ENCODE assay signal across 8 cellular contexts in the genomic region with DNA sequence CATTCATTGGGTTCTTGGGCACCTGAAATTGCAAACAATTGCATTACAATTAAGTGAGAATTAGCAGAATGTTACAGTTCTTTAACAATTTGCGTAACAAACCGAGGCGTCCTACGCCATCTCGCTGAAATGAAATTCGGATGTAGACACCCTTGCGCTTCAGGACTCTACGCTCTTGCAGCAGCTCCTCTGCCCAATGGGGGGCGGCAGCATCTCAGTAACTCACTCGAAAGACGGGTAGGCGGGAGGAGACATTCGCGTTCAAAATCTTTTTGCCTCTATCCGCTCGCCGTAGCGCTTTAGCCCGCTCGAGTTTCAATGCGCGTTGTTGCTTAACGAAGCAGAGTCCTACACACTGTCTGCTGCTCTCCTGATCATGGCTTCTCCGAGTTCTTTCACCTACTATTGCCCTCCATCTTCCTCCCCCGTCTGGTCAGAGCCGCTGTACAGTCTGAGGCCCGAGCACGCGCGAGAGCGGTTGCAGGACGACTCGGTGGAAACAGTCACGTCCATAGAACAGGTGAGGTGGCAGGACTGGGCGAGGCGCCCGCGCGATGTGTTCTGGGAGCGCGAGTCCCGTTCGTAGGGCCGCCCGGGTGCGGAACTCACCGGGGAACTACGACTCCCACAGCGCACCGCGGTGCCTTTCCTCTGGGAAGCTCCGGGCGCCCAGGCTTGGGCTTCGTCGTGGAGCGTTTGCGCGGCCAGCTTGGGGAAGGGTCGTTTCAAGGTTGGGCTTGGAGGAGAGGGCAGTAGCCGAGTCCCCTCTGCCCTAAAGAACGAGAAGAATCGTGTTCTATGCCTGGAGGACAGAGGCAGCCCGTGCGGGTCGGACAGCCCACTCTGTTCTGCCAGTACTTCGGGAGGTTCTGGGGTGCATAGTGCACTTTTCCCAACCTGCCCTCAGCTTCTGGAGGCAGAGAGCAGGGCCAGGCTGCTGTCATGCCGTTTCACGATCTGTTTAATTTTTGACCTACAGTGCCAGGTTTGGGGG. TPM values are rescaled to one million over a fixed set of nuclear protein-coding genes. Genes with fewer than 3 reads are reported as not detected.
DNase-seq lines count a peak whose midpoint lies in the region; ATAC-seq and TF ChIP-seq lines count a peak whose summit lies in the region.

A gene with protein sequence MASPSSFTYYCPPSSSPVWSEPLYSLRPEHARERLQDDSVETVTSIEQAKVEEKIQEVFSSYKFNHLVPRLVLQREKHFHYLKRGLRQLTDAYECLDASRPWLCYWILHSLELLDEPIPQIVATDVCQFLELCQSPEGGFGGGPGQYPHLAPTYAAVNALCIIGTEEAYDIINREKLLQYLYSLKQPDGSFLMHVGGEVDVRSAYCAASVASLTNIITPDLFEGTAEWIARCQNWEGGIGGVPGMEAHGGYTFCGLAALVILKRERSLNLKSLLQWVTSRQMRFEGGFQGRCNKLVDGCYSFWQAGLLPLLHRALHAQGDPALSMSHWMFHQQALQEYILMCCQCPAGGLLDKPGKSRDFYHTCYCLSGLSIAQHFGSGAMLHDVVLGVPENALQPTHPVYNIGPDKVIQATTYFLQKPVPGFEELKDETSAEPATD (plus strand): TSS at position 318 of the 994 bp plus-strand sequence. CDS start 59 bp downstream, at position 377.

- H3K36me3 Mint-ChIP-seq in activated naive CD4-positive, alpha-beta T cell treated with anti-CD3 and anti-CD28 coated beads, Interleukin-2, amount 50 U/mL, for 72 hours, result peaks cover 8 to 15% of the 10 kb centered on the region in 2 donors

- H3K9me3 Mint-ChIP-seq in activated naive CD4-positive, alpha-beta T cell treated with anti-CD3 and anti-CD28 coated beads, Interleukin-2, amount 50 U/mL, for 72 hours, result no peaks in the 10 kb centered on the region

- no peaks in the 10 kb centered on the region for H3K4me1 ChIP-seq in testis

- H3K27ac ChIP-seq in testis, result peak within 1 kb of the TSS; percentile 78 to 90

- peak; percentile 96 for DNase-seq in NCI-H1092 (lab: John Stamatoyannopoulos, UW)
- peak; percentile 89 to 91 for DNase-seq in activated naive CD4-positive, alpha-beta T cell treated with anti-CD3 and anti-CD28 coated beads, Interleukin-2, amount 50 U/mL, for 72 hours (ENCODE audit: low spot score in 2 of 2)
- peak; percentile 94 for DNase-seq in glomerular visceral epithelial cell (ENCODE audit: extremely low spot score)
- peak; percentile 81 for DNase-seq in omental fat pad (ENCODE audit: low spot score)
- DNase-seq in testis, result peak; percentile 98

- H3K4me3 ChIP-seq in testis, result peak within 1 kb of the TSS; percentile 72 to 76

- peak; percentile 95 for ATAC-seq in HG02610 (IDR thresholded peaks at IDR 0.05; ENCODE audit: unreplicated experiment)
- ATAC-seq in SK-N-SH treated with all-trans-retinoic acid at 6 μM for 48 hours, result peak; percentile 99
- peak; percentile 96 to 98 for ATAC-seq in activated naive CD4-positive, alpha-beta T cell treated with anti-CD3 and anti-CD28 coated beads, Interleukin-2, amount 50 U/mL, for 72 hours
- peak; percentile 98 for ATAC-seq in omental fat pad (ENCODE audit: low FRiP score)

- TF ChIP-seq POLR2A in GM10847 (IDR thresholded peaks at IDR 0.05; ENCODE audit: extremely low read depth, insufficient read length) (peak; percentile 37), testis (IDR thresholded peaks at IDR 0.05) (no peak)

- intact Hi-C loops in testis (cut with DNase I; ENCODE audit: low total_unique reads), result no loop called here

- no peaks in the 10 kb centered on the region for H3K27me3 ChIP-seq in testis

- no peaks in the 10 kb centered on the region for H3K9me3 ChIP-seq in testis

- WGBS in testis, 2 donors, result 0 to 1% methylated on average over 51 to 56 of the region's 68 CpGs

- TF ChIP-seq CTCF in omental fat pad (IDR thresholded peaks at IDR 0.05) (peak in 1 of 3 donors; percentile 62), testis (IDR thresholded peaks at IDR 0.05) (peak; percentile 81 to 97 (median 90))

- H3K36me3 ChIP-seq in testis (ENCODE audit: low read depth, missing control alignments), result no peaks in the 10 kb centered on the region

- H3K27ac Mint-ChIP-seq in activated naive CD4-positive, alpha-beta T cell treated with anti-CD3 and anti-CD28 coated beads, Interleukin-2, amount 50 U/mL, for 72 hours, result peak within 1 kb of the TSS; percentile 89 to 97

TF ChIP-seq in SK-N-SH treated with all-trans-retinoic acid at 6 μM for 48 hours, 23 proteins besides CTCF, POLR2A, EP300 and RAD21:
- TF ChIP-seq TCF4 (CRISPR knock-in tag; IDR thresholded peaks at IDR 0.05; ENCODE audit: borderline replicate concordance) (no peak), CSDC2 (CRISPR knock-in tag; IDR thresholded peaks at IDR 0.05) (no peak), ZC3H10 (CRISPR knock-in tag; IDR thresholded peaks at IDR 0.05) (no peak), ZNF8 (CRISPR knock-in tag; IDR thresholded peaks at IDR 0.05) (no peak), SNAI2 (CRISPR knock-in tag; IDR thresholded peaks at IDR 0.05) (no peak), GLIS3 (CRISPR knock-in tag; IDR thresholded peaks at IDR 0.05) (no peak), ZFP3 (CRISPR knock-in tag; IDR thresholded peaks at IDR 0.05) (no peak), ZNF565 (CRISPR knock-in tag; conservative IDR thresholded peaks at IDR 0.05; ENCODE audit: low read depth) (no peak), ZNF70 (CRISPR knock-in tag; IDR thresholded peaks at IDR 0.05) (no peak), RARB (CRISPR knock-in tag; IDR thresholded peaks at IDR 0.05) (no peak), ESRRG (CRISPR knock-in tag; IDR thresholded peaks at IDR 0.05) (no peak)
- TF ChIP-seq, protein P1, sequence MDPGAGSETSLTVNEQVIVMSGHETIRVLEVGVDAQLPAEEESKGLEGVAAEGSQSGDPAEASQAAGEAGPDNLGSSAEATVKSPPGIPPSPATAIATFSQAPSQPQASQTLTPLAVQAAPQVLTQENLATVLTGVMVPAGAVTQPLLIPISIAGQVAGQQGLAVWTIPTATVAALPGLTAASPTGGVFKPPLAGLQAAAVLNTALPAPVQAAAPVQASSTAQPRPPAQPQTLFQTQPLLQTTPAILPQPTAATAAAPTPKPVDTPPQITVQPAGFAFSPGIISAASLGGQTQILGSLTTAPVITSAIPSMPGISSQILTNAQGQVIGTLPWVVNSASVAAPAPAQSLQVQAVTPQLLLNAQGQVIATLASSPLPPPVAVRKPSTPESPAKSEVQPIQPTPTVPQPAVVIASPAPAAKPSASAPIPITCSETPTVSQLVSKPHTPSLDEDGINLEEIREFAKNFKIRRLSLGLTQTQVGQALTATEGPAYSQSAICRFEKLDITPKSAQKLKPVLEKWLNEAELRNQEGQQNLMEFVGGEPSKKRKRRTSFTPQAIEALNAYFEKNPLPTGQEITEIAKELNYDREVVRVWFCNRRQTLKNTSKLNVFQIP (CRISPR knock-in tag; IDR thresholded peaks at IDR 0.05; ENCODE audit: borderline replicate concordance, low read depth), result no peak
- TF ChIP-seq, protein P2, sequence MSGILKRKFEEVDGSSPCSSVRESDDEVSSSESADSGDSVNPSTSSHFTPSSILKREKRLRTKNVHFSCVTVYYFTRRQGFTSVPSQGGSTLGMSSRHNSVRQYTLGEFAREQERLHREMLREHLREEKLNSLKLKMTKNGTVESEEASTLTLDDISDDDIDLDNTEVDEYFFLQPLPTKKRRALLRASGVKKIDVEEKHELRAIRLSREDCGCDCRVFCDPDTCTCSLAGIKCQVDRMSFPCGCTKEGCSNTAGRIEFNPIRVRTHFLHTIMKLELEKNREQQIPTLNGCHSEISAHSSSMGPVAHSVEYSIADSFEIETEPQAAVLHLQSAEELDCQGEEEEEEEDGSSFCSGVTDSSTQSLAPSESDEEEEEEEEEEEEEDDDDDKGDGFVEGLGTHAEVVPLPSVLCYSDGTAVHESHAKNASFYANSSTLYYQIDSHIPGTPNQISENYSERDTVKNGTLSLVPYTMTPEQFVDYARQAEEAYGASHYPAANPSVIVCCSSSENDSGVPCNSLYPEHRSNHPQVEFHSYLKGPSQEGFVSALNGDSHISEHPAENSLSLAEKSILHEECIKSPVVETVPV (CRISPR knock-in tag; IDR thresholded peaks at IDR 0.05), result no peak
- TF ChIP-seq, protein P3, sequence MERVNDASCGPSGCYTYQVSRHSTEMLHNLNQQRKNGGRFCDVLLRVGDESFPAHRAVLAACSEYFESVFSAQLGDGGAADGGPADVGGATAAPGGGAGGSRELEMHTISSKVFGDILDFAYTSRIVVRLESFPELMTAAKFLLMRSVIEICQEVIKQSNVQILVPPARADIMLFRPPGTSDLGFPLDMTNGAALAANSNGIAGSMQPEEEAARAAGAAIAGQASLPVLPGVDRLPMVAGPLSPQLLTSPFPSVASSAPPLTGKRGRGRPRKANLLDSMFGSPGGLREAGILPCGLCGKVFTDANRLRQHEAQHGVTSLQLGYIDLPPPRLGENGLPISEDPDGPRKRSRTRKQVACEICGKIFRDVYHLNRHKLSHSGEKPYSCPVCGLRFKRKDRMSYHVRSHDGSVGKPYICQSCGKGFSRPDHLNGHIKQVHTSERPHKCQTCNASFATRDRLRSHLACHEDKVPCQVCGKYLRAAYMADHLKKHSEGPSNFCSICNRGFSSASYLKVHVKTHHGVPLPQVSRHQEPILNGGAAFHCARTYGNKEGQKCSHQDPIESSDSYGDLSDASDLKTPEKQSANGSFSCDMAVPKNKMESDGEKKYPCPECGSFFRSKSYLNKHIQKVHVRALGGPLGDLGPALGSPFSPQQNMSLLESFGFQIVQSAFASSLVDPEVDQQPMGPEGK (CRISPR knock-in tag; IDR thresholded peaks at IDR 0.05; ENCODE audit: borderline replicate concordance), result no peak

RNA-seq across cellular contexts. Expression of the gene that starts here (rescaled TPM):
- total RNA-seq in activated naive CD4-positive, alpha-beta T cell treated with anti-CD3 and anti-CD28 coated beads, Interleukin-2, amount 50 U/mL, for 72 hours, result 10 to 100 TPM; 17.2 to 30.9 TPM
- total RNA-seq in omental fat pad (10 to 100 TPM in 3 of 4 donors, 1 to 10 TPM in 1; 8.4 to 16.7 (median 13.7) TPM), testis (10 to 100 TPM; 52.5 to 68.1 TPM)
- polyA plus RNA-seq in testis (ENCODE audit: insufficient read depth, low read depth, low replicate concordance), result 43.2 TPM

Comparison
In these comparisons a context has a peak if more than half of its experiments do, and no peak if none do; other contexts are left out.
1. Peak in every context shown above with its lines: DNase-seq, ATAC-seq, H3K4me3 ChIP-seq and H3K27ac ChIP-seq.